Comparison of ENCODE assay signal across 17 cellular contexts in the genomic region with DNA sequence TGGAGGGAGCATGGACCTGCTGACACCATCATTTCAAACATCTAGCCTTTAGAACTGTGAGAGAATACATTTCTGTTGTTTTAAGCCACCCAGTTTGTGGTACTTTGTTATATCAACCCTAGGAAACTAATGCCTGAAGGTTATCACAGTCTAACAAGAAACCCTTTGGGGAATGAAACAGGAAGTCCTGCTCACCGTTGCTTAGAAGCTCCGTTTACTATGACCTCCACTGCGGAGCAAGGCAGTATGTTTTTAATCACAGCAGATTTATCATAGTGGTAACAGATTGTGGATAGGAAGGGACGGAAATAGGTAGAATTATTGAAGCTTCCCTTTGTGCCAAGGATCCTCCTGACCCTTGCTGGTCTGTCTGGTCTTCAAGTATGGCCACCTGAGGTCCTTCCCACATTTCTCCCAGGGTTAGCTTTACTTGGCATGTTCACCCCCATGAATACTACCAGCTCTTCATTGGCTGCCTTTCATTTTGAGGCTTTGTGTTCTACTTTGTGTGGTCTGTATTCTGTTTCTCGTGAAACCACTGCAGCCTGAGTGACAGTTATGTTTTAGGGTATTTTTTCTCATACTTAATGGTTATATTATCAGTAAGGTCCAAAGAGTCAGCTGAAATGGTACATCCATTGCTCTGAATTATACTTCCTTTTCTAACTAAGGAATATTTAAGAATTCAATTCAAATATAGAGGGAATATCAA.
"Had no signal": no experiment of that assay in that cellular context is flagged by ENCODE, and none has a peak within 500 bp of the region (broad histone marks: within the 10 kb centered on the region; RNA-seq: fewer than 3 reads in every experiment).

No MANE protein-coding gene starts in this region.

- H2AFZ ChIP-seq: parathyroid adenoma had no signal

- H3K9me3 ChIP-seq: esophagus squamous epithelium, stomach, vagina had no signal

- H3K27me3 ChIP-seq: esophagus squamous epithelium, stomach, vagina had no signal

- H3K9ac ChIP-seq: parathyroid adenoma had no signal

- H3K4me3 ChIP-seq: esophagus squamous epithelium, smooth muscle cell, stomach, vagina had no signal

- H3K27ac Mint-ChIP-seq: activated CD4-positive, alpha-beta T cell treated with anti-CD3 and anti-CD28 coated beads for 36 hours; activated CD8-positive, alpha-beta memory T cell treated with anti-CD3 and anti-CD28 coated beads, Interleukin-2, amount 10 ng/mL, durations not matched to agents 7 days and 5 days; activated naive CD8-positive, alpha-beta T cell treated with anti-CD3 and anti-CD28 coated beads for 36 hours; nephron had no signal

- H3K27ac ChIP-seq: esophagus squamous epithelium, parathyroid adenoma, stomach, vagina had no signal

- H3K79me2 ChIP-seq: parathyroid adenoma had no signal

- H3K27me3 Mint-ChIP-seq: activated CD4-positive, alpha-beta T cell treated with anti-CD3 and anti-CD28 coated beads for 36 hours; activated CD8-positive, alpha-beta memory T cell treated with anti-CD3 and anti-CD28 coated beads, Interleukin-2, amount 10 ng/mL, durations not matched to agents 7 days and 5 days; activated naive CD8-positive, alpha-beta T cell treated with anti-CD3 and anti-CD28 coated beads for 36 hours had no signal

- H3K4me1 Mint-ChIP-seq: activated CD8-positive, alpha-beta memory T cell treated with anti-CD3 and anti-CD28 coated beads, Interleukin-2, amount 10 ng/mL, durations not matched to agents 7 days and 5 days; nephron had no signal

- DNase-seq: activated CD4-positive, alpha-beta T cell treated with anti-CD3 and anti-CD28 coated beads for 36 hours; activated CD4-positive, alpha-beta T cell treated with anti-CD3 and anti-CD28 coated beads, Interleukin-2, amount 50 U/mL, for 48 hours; activated CD8-positive, alpha-beta memory T cell treated with anti-CD3 and anti-CD28 coated beads, Interleukin-2, amount 10 ng/mL, durations not matched to agents 7 days and 5 days; activated naive CD4-positive, alpha-beta T cell; activated naive CD8-positive, alpha-beta T cell treated with anti-CD3 and anti-CD28 coated beads for 36 hours; amniotic stem cell; effector CD4-positive, alpha-beta T cell; esophagus squamous epithelium; mesendoderm; stimulated activated CD4-positive, alpha-beta T cell treated with anti-CD3 and anti-CD28 coated beads, Interleukin-4, amount 100 ng/mL, for 1 hour; stomach; trophoblast cell had no signal

- ATAC-seq: activated CD4-positive, alpha-beta T cell treated with anti-CD3 and anti-CD28 coated beads for 36 hours; activated CD8-positive, alpha-beta memory T cell treated with anti-CD3 and anti-CD28 coated beads, Interleukin-2, amount 10 ng/mL, durations not matched to agents 7 days and 5 days; sciatic nerve had no signal

- H3K4me1 ChIP-seq: esophagus squamous epithelium, parathyroid adenoma, stomach, vagina had no signal

- H3K4me3 Mint-ChIP-seq: activated CD4-positive, alpha-beta T cell treated with anti-CD3 and anti-CD28 coated beads for 36 hours; activated CD8-positive, alpha-beta memory T cell treated with anti-CD3 and anti-CD28 coated beads, Interleukin-2, amount 10 ng/mL, durations not matched to agents 7 days and 5 days; activated naive CD8-positive, alpha-beta T cell treated with anti-CD3 and anti-CD28 coated beads for 36 hours; nephron had no signal

- H3K4me2 ChIP-seq: smooth muscle cell had no signal

- H3K36me3 ChIP-seq: esophagus squamous epithelium, stomach, vagina had no signal

- H3K9me3 Mint-ChIP-seq: nephron had no signal
